8 cellular contexts compared by ENCODE assay signal in the genomic region with DNA sequence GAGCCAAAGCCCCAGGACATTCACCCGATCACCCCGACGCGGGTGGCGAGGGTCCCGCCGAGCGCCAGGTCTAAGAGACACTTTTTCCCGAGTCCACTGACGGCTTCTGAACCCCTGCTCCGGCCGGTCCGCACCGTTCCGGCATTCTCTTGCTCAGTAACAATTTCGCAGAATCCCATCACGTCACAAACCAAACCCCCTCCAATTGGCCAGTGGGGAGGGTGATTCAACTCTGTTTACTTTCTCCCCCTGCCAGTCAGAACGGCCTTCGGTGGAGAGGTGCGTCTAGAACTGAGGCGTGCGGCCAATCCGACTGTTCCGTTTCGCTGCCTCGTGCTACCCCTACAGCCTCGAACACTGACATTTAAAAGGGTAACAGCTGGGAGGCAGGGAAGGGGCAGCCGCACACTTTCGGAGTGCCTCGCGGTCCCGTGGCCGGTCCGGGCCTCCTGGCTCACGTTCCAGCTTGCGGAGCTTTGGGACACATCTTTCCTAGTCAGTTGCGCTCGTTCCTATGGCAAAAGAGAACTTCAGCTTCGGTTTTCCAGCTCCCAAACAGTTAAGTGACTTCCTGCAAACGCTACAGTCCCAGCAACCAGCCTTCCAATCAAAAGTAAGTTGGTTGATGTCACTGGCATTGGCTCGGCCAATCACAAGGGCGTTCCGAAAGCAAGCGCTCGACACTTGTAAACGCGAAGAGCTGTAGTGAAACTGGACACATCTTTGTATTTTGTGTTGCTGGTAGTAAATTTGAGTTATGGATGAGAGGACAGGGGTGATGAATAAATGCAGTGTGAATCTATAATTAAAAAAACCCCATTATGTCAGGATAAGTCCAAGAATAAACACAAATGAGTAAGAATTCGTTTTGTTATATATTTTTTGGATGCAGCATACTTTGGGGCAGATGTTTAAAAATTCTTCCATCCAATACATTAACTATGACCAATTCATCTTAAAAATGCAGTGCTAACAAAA. TPM values are rescaled to one million over a fixed set of nuclear protein-coding genes. Genes with fewer than 3 reads are reported as not detected.
DNase-seq lines count a peak whose midpoint lies in the region; ATAC-seq and TF ChIP-seq lines count a peak whose summit lies in the region.

A gene (minus strand): TSS at position 860 of the 978 bp plus-strand sequence. CDS start 1,294 bp downstream, outside the sequence.

- TF ChIP-seq CTCF in GM06990 (IDR thresholded peaks at IDR 0.05; ENCODE audit: insufficient read depth, low read length, poor library complexity, severe bottlenecking) = no peak
- TF ChIP-seq CTCF in HFFc6 (IDR thresholded peaks at IDR 0.05) = no peak
- TF ChIP-seq CTCF in glutamatergic neuron (IDR thresholded peaks at IDR 0.05; ENCODE audit: partially characterized antibody, unreplicated experiment) = no peak
- TF ChIP-seq CTCF in osteocyte (IDR thresholded peaks at IDR 0.05) = no peak
- TF ChIP-seq CTCF in thoracic aorta (IDR thresholded peaks at IDR 0.05) = no peak

- H3K27me3 Mint-ChIP-seq in HFFc6 (ENCODE audit: insufficient read depth) (peaks cover 13% of the 10 kb centered on the region), glutamatergic neuron (ENCODE audit: unreplicated experiment) (peaks cover 16% of the 10 kb centered on the region), osteocyte (ENCODE audit: unreplicated experiment) (no peaks in the 10 kb centered on the region)
- no peaks in the 10 kb centered on the region for H3K27me3 Mint-ChIP-seq in activated naive CD8-positive, alpha-beta T cell treated with anti-CD3 and anti-CD28 coated beads, Interleukin-2, amount 10 ng/mL, durations not matched to agents 7 days and 5 days

- no peaks in the 10 kb centered on the region for H3K27me3 ChIP-seq in GM06990 (replicated peaks; ENCODE audit: control insufficient read depth, insufficient read depth, low read length)
- H3K27me3 ChIP-seq in thoracic aorta (replicated peaks; ENCODE audit: insufficient read depth) = no peaks in the 10 kb centered on the region

- H3K9me3 Mint-ChIP-seq in HFFc6 = no peaks in the 10 kb centered on the region
- H3K9me3 Mint-ChIP-seq in activated naive CD8-positive, alpha-beta T cell treated with anti-CD3 and anti-CD28 coated beads, Interleukin-2, amount 10 ng/mL, durations not matched to agents 7 days and 5 days = no peaks in the 10 kb centered on the region
- H3K9me3 Mint-ChIP-seq in glutamatergic neuron (ENCODE audit: unreplicated experiment) = peaks cover 1% of the 10 kb centered on the region
- H3K9me3 Mint-ChIP-seq in osteocyte (ENCODE audit: unreplicated experiment) = no peaks in the 10 kb centered on the region

- peak within 1 kb of the TSS; percentile 99 to 100 for H3K27ac ChIP-seq in thoracic aorta

- peak; percentile 83 for ATAC-seq in activated naive CD8-positive, alpha-beta T cell treated with anti-CD3 and anti-CD28 coated beads, Interleukin-2, amount 10 ng/mL, durations not matched to agents 7 days and 5 days (ENCODE audit: low read depth)
- peak; percentile 72 for ATAC-seq in thoracic aorta (ENCODE audit: insufficient number of reproducible peaks, low FRiP score, low read depth)

- H3K36me3 Mint-ChIP-seq in HFFc6 (ENCODE audit: low read depth) = peaks cover 7% of the 10 kb centered on the region; the same call in 1 of the 2 replicates
- H3K36me3 Mint-ChIP-seq in activated naive CD8-positive, alpha-beta T cell treated with anti-CD3 and anti-CD28 coated beads, Interleukin-2, amount 10 ng/mL, durations not matched to agents 7 days and 5 days = peaks cover 5% of the 10 kb centered on the region
- H3K36me3 Mint-ChIP-seq in glutamatergic neuron (ENCODE audit: unreplicated experiment) = no peaks in the 10 kb centered on the region
- H3K36me3 Mint-ChIP-seq in osteocyte (ENCODE audit: unreplicated experiment) = peaks cover 19% of the 10 kb centered on the region

- H3K36me3 ChIP-seq in GM06990 (ENCODE audit: control insufficient read depth, insufficient read depth, low read length) (no peaks in the 10 kb centered on the region), thoracic aorta (no peaks in the 10 kb centered on the region)

- no peaks in the 10 kb centered on the region for H3K9me3 ChIP-seq in thoracic aorta

- H3K4me3 Mint-ChIP-seq in HFFc6 = peak within 1 kb of the TSS; percentile 100
- peak within 1 kb of the TSS; percentile 97 for H3K4me3 Mint-ChIP-seq in activated naive CD8-positive, alpha-beta T cell treated with anti-CD3 and anti-CD28 coated beads, Interleukin-2, amount 10 ng/mL, durations not matched to agents 7 days and 5 days
- H3K4me3 Mint-ChIP-seq in glutamatergic neuron (ENCODE audit: unreplicated experiment) = peak within 1 kb of the TSS; percentile 84
- H3K4me3 Mint-ChIP-seq in osteocyte (ENCODE audit: unreplicated experiment) = peak within 1 kb of the TSS; percentile 98

- H3K4me3 ChIP-seq in GM06990 (replicated peaks; ENCODE audit: low read depth, low read length) (peak within 1 kb of the TSS; percentile 54), thoracic aorta (peak within 1 kb of the TSS; percentile 92)

- POLR2A ChIA-PET in activated naive CD8-positive, alpha-beta T cell treated with anti-CD3 and anti-CD28 coated beads, Interleukin-2, amount 10 ng/mL, durations not matched to agents 7 days and 5 days (lab: Charles Lee) = interaction anchor here (0.5 to 1.6 kb wide), 5 partner anchors 16 to 188 kb away, joined by 3 to 8 read pairs (median 3); no protein-coding TSS in a partner anchor

- H3K27ac Mint-ChIP-seq in HFFc6 (peak within 1 kb of the TSS; percentile 100), glutamatergic neuron (ENCODE audit: unreplicated experiment) (no peak within 1 kb of the TSS), osteocyte (ENCODE audit: unreplicated experiment) (peak within 1 kb of the TSS; percentile 100)
- H3K27ac Mint-ChIP-seq in activated naive CD8-positive, alpha-beta T cell treated with anti-CD3 and anti-CD28 coated beads, Interleukin-2, amount 10 ng/mL, durations not matched to agents 7 days and 5 days = peak within 1 kb of the TSS; percentile 100

- peaks cover 24 to 32% of the 10 kb centered on the region in 2 donors for H3K4me1 ChIP-seq in thoracic aorta (ENCODE audit: control insufficient read depth in 1 of 2, low read depth in 2 of 2)

- H3K4me1 Mint-ChIP-seq in HFFc6 (ENCODE audit: low read depth) (peaks cover 50% of the 10 kb centered on the region), glutamatergic neuron (ENCODE audit: low read depth, unreplicated experiment) (peaks cover 4% of the 10 kb centered on the region), osteocyte (ENCODE audit: unreplicated experiment) (peaks cover 51% of the 10 kb centered on the region)
- H3K4me1 Mint-ChIP-seq in activated naive CD8-positive, alpha-beta T cell treated with anti-CD3 and anti-CD28 coated beads, Interleukin-2, amount 10 ng/mL, durations not matched to agents 7 days and 5 days = peaks cover 40% of the 10 kb centered on the region

- DNase-seq in GM06990 (ENCODE audit: extremely low read depth, insufficient read length) (peak; percentile 83), HFFc6 (peak; percentile 96), NCI-H1048 (lab: John Stamatoyannopoulos, UW) (peak; percentile 74), SW 1271 (lab: John Stamatoyannopoulos, UW) (peak; percentile 94 to 98), glutamatergic neuron (peak; percentile 38), osteocyte (ENCODE audit: extremely low spot score, unreplicated experiment) (peak; percentile 95), thoracic aorta (ENCODE audit: low spot score) (peak; percentile 89)
- DNase-seq in activated naive CD8-positive, alpha-beta T cell treated with anti-CD3 and anti-CD28 coated beads, Interleukin-2, amount 10 ng/mL, durations not matched to agents 7 days and 5 days = peak; percentile 86

RNA-seq across cellular contexts. Expression of the gene that starts here (rescaled TPM):
- total RNA-seq in HFFc6 (2021; fragmentation: NEBNext Ultra II Directional; extraction: Animal tissue kit (Norgen Biotek cat#: 25700)) = 10 to 100 TPM in 5 of 6 experiments, 1 to 10 TPM in 1; 7.9 to 15.7 (median 12.4) TPM
- total RNA-seq in activated naive CD8-positive, alpha-beta T cell treated with anti-CD3 and anti-CD28 coated beads, Interleukin-2, amount 10 ng/mL, durations not matched to agents 7 days and 5 days = 10 to 100 TPM; 16.2 TPM
- 0.25 TPM for total RNA-seq in glutamatergic neuron (ENCODE audit: unreplicated experiment)
- 83.4 and 85.3 TPM in 2 replicates for total RNA-seq in osteocyte
- total RNA-seq in thoracic aorta = 100 to 1,000 TPM; 165 to 187 TPM

Comparison
In these comparisons a context has a peak if more than half of its experiments do, and no peak if none do; other contexts are left out.
1. Peak in every context shown above with its lines: DNase-seq, ATAC-seq, H3K4me3 ChIP-seq and H3K27ac ChIP-seq.
2. Peak in DNase-seq in glutamatergic neuron; RNA of the gene not detected or under 1 TPM.
3. DNase-seq: peak in every context shown above with its lines; median percentile 96 in HFFc6; 96 in SW 1271; 95 in osteocyte; 89 in thoracic aorta; 86 in activated naive CD8-positive, alpha-beta T cell treated with anti-CD3 and anti-CD28 coated beads, Interleukin-2, amount 10 ng/mL, durations not matched to agents 7 days and 5 days; 83 in GM06990; 74 in NCI-H1048; 38 in glutamatergic neuron.